In the genomic region with DNA sequence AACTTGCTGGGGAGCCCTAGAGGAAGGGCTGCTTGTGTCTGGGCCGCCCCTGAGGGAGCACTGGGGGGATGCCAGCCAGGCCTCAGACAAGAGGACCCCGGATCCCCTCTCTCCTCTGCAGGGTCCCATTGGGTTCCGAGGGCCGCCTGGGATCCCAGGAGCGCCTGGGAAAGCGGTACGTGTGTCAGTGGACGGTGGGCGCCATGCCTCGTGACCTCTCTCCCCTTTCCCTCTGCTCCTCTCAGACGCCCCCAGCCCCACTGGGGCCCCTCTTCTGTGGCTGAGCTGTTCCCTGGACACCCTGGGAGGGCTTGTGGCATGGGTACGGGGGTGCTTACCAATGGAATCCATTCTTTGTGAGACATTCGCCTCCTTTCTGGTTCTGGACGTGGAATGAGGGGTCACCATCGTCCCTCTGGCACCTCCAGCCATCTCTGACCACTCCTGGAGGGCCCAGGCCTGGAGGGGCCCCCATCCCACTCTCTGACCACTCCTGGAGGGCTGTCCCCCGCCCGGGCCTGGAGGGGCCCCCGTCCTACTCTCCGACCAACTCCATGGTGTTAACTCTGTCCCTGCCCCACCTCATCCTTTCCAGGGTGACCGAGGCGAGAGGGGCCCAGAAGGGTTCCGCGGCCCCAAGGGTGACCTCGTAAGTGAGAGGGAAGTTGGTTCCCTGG, we compare ENCODE assay signal across 25 cellular contexts. TPM values are rescaled to one million over a fixed set of nuclear protein-coding genes. Genes with fewer than 3 reads are reported as not detected.
"Had no signal": no experiment of that assay in that cellular context is flagged by ENCODE, and none has a peak within 500 bp of the region (broad histone marks: within the 10 kb centered on the region; RNA-seq: fewer than 3 reads in every experiment).

No MANE protein-coding gene starts in this region.

- H3K4me3 ChIP-seq: coronary artery, esophagus muscularis mucosa, gastroesophageal sphincter, heart right ventricle, lung, neural progenitor cell, ovary, sigmoid colon, thoracic aorta, transverse colon, upper lobe of right lung, uterus had no signal

- H3K27me3 ChIP-seq: foreskin keratinocyte, heart right ventricle, neural progenitor cell, ovary, sigmoid colon, transverse colon, upper lobe of right lung, uterus had no signal

- H3K9me3 ChIP-seq: esophagus muscularis mucosa, gastroesophageal sphincter, heart right ventricle, ovary, sigmoid colon, thoracic aorta, transverse colon, upper lobe of right lung, uterus had no signal

- FAIRE-seq: endothelial cell of umbilical vein had no signal

- ATAC-seq: foreskin keratinocyte; gastroesophageal sphincter; heart right ventricle; naive thymus-derived CD4-positive, alpha-beta T cell; stimulated activated effector memory CD8-positive, alpha-beta T cell treated with anti-CD3 and anti-CD28 coated beads, Interleukin-12 subunit alpha, Interleukin-12 subunit beta, amount 100 ng/mL, for 72 hours; upper lobe of right lung had no signal

- H3K4me2 ChIP-seq: neural progenitor cell had no signal

- H3K27ac ChIP-seq: coronary artery, foreskin keratinocyte, heart right ventricle, neural progenitor cell, ovary, sigmoid colon, thoracic aorta, transverse colon, upper lobe of right lung, uterus had no signal

- H2AFZ ChIP-seq: neural progenitor cell had no signal

- DNase-seq: dermis blood vessel endothelial cell; effector memory CD4-positive, alpha-beta T cell; foreskin keratinocyte; hippocampal formation; immature natural killer cell; islet precursor cell; midbrain; nucleus accumbens; ovary; sigmoid colon; stimulated activated CD4-positive, alpha-beta T cell treated with anti-CD3 and anti-CD28 coated beads, Interleukin-2, amount 100 ng/mL, for 24 hours; stimulated activated CD4-positive, alpha-beta T cell treated with anti-CD3 and anti-CD28 coated beads, Interleukin-4, amount 100 ng/mL, for 24 hours; transverse colon; upper lobe of right lung had no signal

- H3K4me1 ChIP-seq: foreskin keratinocyte had no signal

- H3K36me3 ChIP-seq: gastroesophageal sphincter, heart right ventricle, neural progenitor cell, ovary, sigmoid colon, thoracic aorta, transverse colon, upper lobe of right lung, uterus had no signal

- H3K9ac ChIP-seq: neural progenitor cell had no signal

RNA-seq across cellular contexts. Expression of gene COL9A3, which starts 9.9 kb away (rescaled TPM):
- polyA plus RNA-seq: naive thymus-derived CD4-positive, alpha-beta T cell had no signal
